8 cellular contexts compared by ENCODE assay signal in the genomic region with DNA sequence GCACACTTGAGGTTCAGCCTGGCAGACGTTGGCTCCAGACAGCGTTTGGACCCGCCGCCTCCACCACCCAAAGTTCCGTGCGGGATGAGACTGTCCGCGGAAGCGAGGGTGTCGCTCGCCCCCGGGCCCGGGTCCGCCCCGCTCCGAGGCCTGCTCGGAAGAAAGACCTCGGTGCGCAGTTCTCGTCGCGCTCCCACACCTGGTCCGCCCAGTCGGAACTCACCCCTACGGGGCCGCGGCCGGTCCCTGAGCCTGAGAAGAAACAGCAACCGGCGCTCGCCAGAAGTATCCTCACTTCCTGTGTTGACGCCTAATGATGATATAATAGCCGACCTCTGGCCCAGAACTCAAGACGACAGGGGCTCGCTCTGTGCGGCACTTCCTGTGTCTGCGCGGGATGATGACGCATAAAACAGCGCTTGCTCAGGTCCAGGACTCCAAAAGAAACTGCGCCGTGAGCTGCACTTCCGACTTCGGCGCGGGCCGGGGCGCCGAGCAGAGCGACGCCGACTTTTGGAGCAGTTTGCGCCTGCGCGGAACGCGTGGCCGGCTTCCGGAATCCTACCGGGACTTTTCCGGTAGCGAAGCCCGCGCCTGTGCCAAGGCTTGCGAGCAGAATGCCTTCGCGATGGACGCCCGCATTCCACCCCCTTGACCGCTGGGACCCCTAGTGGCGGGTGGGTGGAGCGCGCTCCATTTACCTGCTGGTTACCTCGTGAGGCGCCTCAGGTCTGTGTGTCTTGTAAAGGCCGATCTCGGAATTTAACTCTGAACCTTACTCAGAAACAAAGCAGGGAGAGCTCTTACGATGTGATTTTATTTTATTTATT. TPM values are rescaled to one million over a fixed set of nuclear protein-coding genes. Genes with fewer than 3 reads are reported as not detected.
DNase-seq lines count a peak whose midpoint lies in the region; ATAC-seq, FAIRE-seq and TF ChIP-seq lines count a peak whose summit lies in the region.
"Not testable (repeated sequence)": the region's sequence is repeated elsewhere in the genome, so short reads cannot be mapped to it uniquely, and the experiment has no call there.

TSS of gene CDK11A (minus strand) at position 323 of the 830 bp plus-strand sequence. CDS start 1,539 bp downstream, outside the sequence.

- H3K27me3 ChIP-seq in psoas muscle (ENCODE audit: insufficient read depth in 3 of 3, low read length in 2 of 3), result not testable (repeated sequence)

- intact Hi-C loops in left ventricle myocardium superior (cut with micrococcal nuclease); psoas muscle (cut with DNase I): not testable (repeated sequence)

- peak within 1 kb of the TSS; percentile 75 for H3K4me3 ChIP-seq in psoas muscle

- H3K4me1 ChIP-seq in psoas muscle, result peaks cover 12% of the 10 kb centered on the region

- H3K9me3 Mint-ChIP-seq in T-helper 1 cell treated with Interleukin-12 subunit alpha and Interleukin-12 subunit beta and Interleukin-4 antibody, amounts not matched to agents 30 μg/mL and 1 μg/mL, for 36 hours, result not testable (repeated sequence)

- H3K27me3 Mint-ChIP-seq in T-helper 1 cell treated with Interleukin-12 subunit alpha and Interleukin-12 subunit beta and Interleukin-4 antibody, amounts not matched to agents 30 μg/mL and 1 μg/mL, for 36 hours (ENCODE audit: low read depth), result not testable (repeated sequence)

- WGBS in psoas muscle, 3 donors, result 0 to 1% (median 1%) methylated on average over 12 to 59 of the region's 78 CpGs

- peaks cover 20% of the 10 kb centered on the region for H3K4me1 Mint-ChIP-seq in T-helper 1 cell treated with Interleukin-12 subunit alpha and Interleukin-12 subunit beta and Interleukin-4 antibody, amounts not matched to agents 30 μg/mL and 1 μg/mL, for 36 hours (ENCODE audit: low read depth)

- ATAC-seq in HG02870 (IDR thresholded peaks at IDR 0.05; ENCODE audit: unreplicated experiment), result peak; percentile 96
- ATAC-seq in left ventricle myocardium superior, result peak; percentile 95
- peak; percentile 90 to 94 (median 92) for ATAC-seq in psoas muscle

- peak within 1 kb of the TSS; percentile 96 for H3K4me3 Mint-ChIP-seq in T-helper 1 cell treated with Interleukin-12 subunit alpha and Interleukin-12 subunit beta and Interleukin-4 antibody, amounts not matched to agents 30 μg/mL and 1 μg/mL, for 36 hours

- H3K9me3 ChIP-seq in psoas muscle, result not testable (repeated sequence)

- peaks cover 0 to 26% of the 10 kb centered on the region in 2 donors for H3K36me3 ChIP-seq in psoas muscle (ENCODE audit: insufficient read depth in 1 of 2, low read depth in 1 of 2)

- FAIRE-seq in GM12892 (lab: Jason Lieb, UNC), result peak; percentile 90
- not testable (repeated sequence) for FAIRE-seq in urothelium cell line (lab: Jason Lieb, UNC)

- H3K27ac Mint-ChIP-seq in T-helper 1 cell treated with Interleukin-12 subunit alpha and Interleukin-12 subunit beta and Interleukin-4 antibody, amounts not matched to agents 30 μg/mL and 1 μg/mL, for 36 hours, result peak within 1 kb of the TSS; percentile 98

- not testable (repeated sequence) for TF ChIP-seq POLR2A in GM12892 (IDR thresholded peaks at IDR 0.05; ENCODE audit: low read depth, low read length)

- peak within 1 kb of the TSS; percentile 93 for H3K27ac ChIP-seq in psoas muscle

- H3K36me3 Mint-ChIP-seq in T-helper 1 cell treated with Interleukin-12 subunit alpha and Interleukin-12 subunit beta and Interleukin-4 antibody, amounts not matched to agents 30 μg/mL and 1 μg/mL, for 36 hours (ENCODE audit: low read depth), result peaks cover 20% of the 10 kb centered on the region

- peak; percentile 36 for TF ChIP-seq CTCF in psoas muscle (IDR thresholded peaks at IDR 0.05)

- DNase-seq in GM12892 (ENCODE audit: insufficient read length) (peak; percentile 86), NCI-H1694 (lab: John Stamatoyannopoulos, UW) (peak; percentile 96), amniotic stem cell (lab: John Stamatoyannopoulos, UW) (peak; percentile 99), left ventricle myocardium superior (peak; percentile 97), psoas muscle (peak; percentile 99 to 100), urothelium cell line (ENCODE audit: low spot score) (peak; percentile 89)

RNA-seq across cellular contexts. Expression of gene CDK11A, which starts in this region (rescaled TPM):
- polyA plus RNA-seq in GM12892 (2012; ENCODE audit: missing spikeins), result 22.5 TPM
- total RNA-seq in left ventricle myocardium superior (22.3 TPM), psoas muscle (10 to 100 TPM; 15.9 to 36.6 (median 22.5) TPM)
- polyA plus RNA-seq in psoas muscle, result 10 to 100 TPM; 16.8 to 29.8 (median 17.4) TPM

Comparison
In these comparisons a context has a peak if more than half of its experiments do, and no peak if none do; other contexts are left out.
1. Peak in every context shown above with its lines: DNase-seq, ATAC-seq, H3K4me3 ChIP-seq and H3K27ac ChIP-seq.